18 cellular contexts compared by ENCODE assay signal in the genomic region with DNA sequence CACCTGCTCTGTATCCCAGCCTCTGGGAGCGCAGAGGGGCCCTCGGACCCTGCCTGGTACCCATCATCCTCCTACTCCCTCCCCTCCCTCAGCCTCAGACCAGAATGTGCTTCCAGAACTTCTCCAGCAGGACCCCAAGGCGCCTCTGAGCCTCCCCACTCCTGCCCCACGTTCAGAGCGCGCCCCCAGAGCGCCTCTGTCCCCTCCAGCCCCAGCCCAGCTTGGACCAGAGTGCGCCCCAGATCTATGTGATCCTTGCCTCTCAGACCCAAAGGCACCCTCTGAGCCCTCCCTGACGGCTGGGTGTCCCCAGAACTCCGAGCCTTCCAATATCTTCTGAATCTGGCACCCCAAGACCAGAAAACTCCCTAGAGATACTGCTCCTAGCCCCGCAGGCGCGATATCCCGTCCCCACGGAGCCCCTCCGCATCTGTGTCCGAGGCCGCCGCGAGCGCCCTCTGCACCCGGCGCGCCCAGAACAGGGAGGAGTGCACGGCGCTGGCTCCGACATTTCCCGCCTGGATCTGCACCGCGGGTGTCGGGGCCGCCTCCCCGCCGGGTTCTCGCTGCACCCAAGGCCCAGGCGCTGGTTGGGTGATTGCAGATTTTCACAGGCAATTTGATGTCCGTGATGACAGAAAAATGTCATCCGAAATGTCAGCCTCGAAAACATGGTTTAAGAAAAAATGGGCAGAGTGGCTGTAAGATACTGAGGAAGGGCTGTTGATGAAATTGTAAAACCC. TPM values are rescaled to one million over a fixed set of nuclear protein-coding genes. Genes with fewer than 3 reads are reported as not detected.
DNase-seq lines count a peak whose midpoint lies in the region; ATAC-seq, FAIRE-seq and TF ChIP-seq lines count a peak whose summit lies in the region.
"Had no signal": no experiment of that assay in that cellular context is flagged by ENCODE, and none has a peak within 500 bp of the region (broad histone marks: within the 10 kb centered on the region; RNA-seq: fewer than 3 reads in every experiment).

No MANE protein-coding gene starts in this region.

- H3F3A ChIP-seq in neural progenitor cell (ENCODE audit: low read depth), result no peaks in the 10 kb centered on the region

- CTCF ChIA-PET in A549 (lab: Yijun Ruan, JAX) (no interaction called here), WTC11 (lab: Charles Lee) (interaction anchor here (1.4 to 1.5 kb wide), 2 partner anchors 21 to 87 kb away, joined by 3 to 7 read pairs; no protein-coding TSS in a partner anchor)
- CTCF ChIA-PET in naive thymus-derived CD4-positive, alpha-beta T cell (lab: Charles Lee), result no interaction called here

- TF ChIP-seq RAD21 in A549 (conservative IDR thresholded peaks at IDR 0.05 in 1 of 2, IDR thresholded peaks at IDR 0.05 in 1 of 2), result no peak

- intact Hi-C loops in naive thymus-derived CD4-positive, alpha-beta T cell (cut with micrococcal nuclease), result loop anchor here in 1 of 2 donors (5.0 kb wide), 1 partner anchor 225 kb away; no protein-coding TSS in a partner anchor
- intact Hi-C loops in thyroid gland (cut with DNase I), result no loop called here

- no peaks in the 10 kb centered on the region for H3K9me3 ChIP-seq in A549
- H3K9me3 ChIP-seq in neural progenitor cell (ENCODE audit: low read depth), result no peaks in the 10 kb centered on the region
- H3K9me3 ChIP-seq in naive thymus-derived CD4-positive, alpha-beta T cell (ENCODE audit: control insufficient read depth in 2 of 3, low read length in 3 of 3), result no peaks in the 10 kb centered on the region
- no peaks in the 10 kb centered on the region for H3K9me3 ChIP-seq in thyroid gland
- H3K9me3 ChIP-seq: tibial artery had no signal

- H3K4me1 ChIP-seq in A549 (no peaks in the 10 kb centered on the region), neural progenitor cell (peaks cover 12% of the 10 kb centered on the region), thyroid gland (peaks cover 0 to 3% of the 10 kb centered on the region in 2 donors)
- no peaks in the 10 kb centered on the region for H3K4me1 ChIP-seq in naive thymus-derived CD4-positive, alpha-beta T cell (ENCODE audit: control insufficient read depth in 2 of 2, insufficient read depth in 2 of 2, low read length in 2 of 2)

- H3K36me3 Mint-ChIP-seq in WTC11 (no peaks in the 10 kb centered on the region), neural progenitor cell (no peaks in the 10 kb centered on the region)
- no peaks in the 10 kb centered on the region for H3K36me3 Mint-ChIP-seq in naive thymus-derived CD4-positive, alpha-beta T cell
- H3K36me3 Mint-ChIP-seq: activated naive CD4-positive, alpha-beta T cell treated with anti-CD3 and anti-CD28 coated beads, Interleukin-2, amount 50 U/mL, for 24 hours; natural killer cell treated with Interleukin-12 subunit alpha and Interleukin-12 subunit beta and Interleukin-15 and Interleukin-18, amount 100 ng/mL, for 72 hours had no signal

- no peak for FAIRE-seq in A549 (lab: Jason Lieb, UNC)

- ATAC-seq in A549 (peak; percentile 58 to 76; a peak in 3 of 6 replicates), WTC11 (peak; percentile 72), GM19467 (IDR thresholded peaks at IDR 0.05; ENCODE audit: unreplicated experiment) (no peak)
- no peak for ATAC-seq in naive thymus-derived CD4-positive, alpha-beta T cell

- TF ChIP-seq EP300 in A549 (IDR thresholded peaks at IDR 0.05), result no peak

- H3K36me3 ChIP-seq in neural progenitor cell (no peaks in the 10 kb centered on the region), thyroid gland (no peaks in the 10 kb centered on the region)
- no peaks in the 10 kb centered on the region for H3K36me3 ChIP-seq in naive thymus-derived CD4-positive, alpha-beta T cell (ENCODE audit: control insufficient read depth in 2 of 3, insufficient read depth in 3 of 3, low read length in 3 of 3)
- H3K36me3 ChIP-seq: tibial artery had no signal

- no peaks in the 10 kb centered on the region for H4K20me1 ChIP-seq in neural progenitor cell (ENCODE audit: low read depth)

- no peak overlapping the region for H3K9ac ChIP-seq in neural progenitor cell

- peaks cover 56% of the 10 kb centered on the region for H3K27me3 ChIP-seq in neural progenitor cell
- peaks cover 0 to 6% of the 10 kb centered on the region in 2 donors for H3K27me3 ChIP-seq in naive thymus-derived CD4-positive, alpha-beta T cell (ENCODE audit: control insufficient read depth in 2 of 2, insufficient read depth in 2 of 2, low read length in 2 of 2)
- H3K27me3 ChIP-seq in thyroid gland, result peaks cover 8% of the 10 kb centered on the region

- H3K27ac ChIP-seq in A549 (no peak overlapping the region), neural progenitor cell (no peak overlapping the region), thyroid gland (no peak overlapping the region)
- H3K27ac ChIP-seq in naive thymus-derived CD4-positive, alpha-beta T cell (ENCODE audit: low read depth, low read length), result no peak overlapping the region
- H3K27ac ChIP-seq: HL-60, tibial artery had no signal

- TF ChIP-seq POLR2A in A549 (IDR thresholded peaks at IDR 0.05; ENCODE audit: low read length) (no peak), thyroid gland (IDR thresholded peaks at IDR 0.05) (no peak)

- peaks cover 8% of the 10 kb centered on the region; the same call in 1 of the 2 replicates for H3K4me1 Mint-ChIP-seq in WTC11
- peaks cover 2% of the 10 kb centered on the region for H3K4me1 Mint-ChIP-seq in neural progenitor cell
- peaks cover 0 to 3% (median 0%) of the 10 kb centered on the region in 7 donors for H3K4me1 Mint-ChIP-seq in naive thymus-derived CD4-positive, alpha-beta T cell
- H3K4me1 Mint-ChIP-seq: activated B cell treated with CpG ODN at 0.5 μM for 24 hours; activated naive CD4-positive, alpha-beta T cell treated with anti-CD3 and anti-CD28 coated beads, Interleukin-2, amount 50 U/mL, for 24 hours had no signal

- TF ChIP-seq CTCF in A549 (IDR thresholded peaks at IDR 0.05) (no peak), WTC11 (IDR thresholded peaks at IDR 0.05) (no peak), neural progenitor cell (IDR thresholded peaks at IDR 0.05) (peak; percentile 30), thyroid gland (IDR thresholded peaks at IDR 0.05) (no peak)

- H3K4me2 ChIP-seq in A549, result peak overlapping the region; percentile 58
- H3K4me2 ChIP-seq in neural progenitor cell, result peak overlapping the region; percentile 98

- no peaks in the 10 kb centered on the region for H3K79me2 ChIP-seq in neural progenitor cell (ENCODE audit: low read depth)

- DNase-seq in A549 (ENCODE audit: low read depth in 1 of 2, low spot score in 1 of 2) (no peak), WTC11 (ENCODE audit: low spot score) (peak; percentile 44), neural progenitor cell (ENCODE audit: low spot score) (peak; percentile 52), GOT3 (lab: John Stamatoyannopoulos, UW) (no peak), thyroid gland (no peak)
- no peak for DNase-seq in naive thymus-derived CD4-positive, alpha-beta T cell
- DNase-seq: activated B cell treated with CpG ODN at 0.5 μM for 24 hours; DMS153; NCI-H2081; stimulated activated CD4-positive, alpha-beta T cell treated with anti-CD3 and anti-CD28 coated beads, Interleukin-12 subunit alpha, Interleukin-12 subunit beta, amount 100 ng/mL, for 4 hours; SW 1271; tibial artery had no signal

- H3K4me3 ChIP-seq in A549 (no peak overlapping the region), iPS-11a (ENCODE audit: low read depth, low read length) (peak overlapping the region; percentile 53), neural progenitor cell (peak overlapping the region; percentile 58), thyroid gland (replicated peaks in 1 of 3) (no peak overlapping the region)
- H3K4me3 ChIP-seq in naive thymus-derived CD4-positive, alpha-beta T cell (ENCODE audit: low read length), result no peak overlapping the region
- H3K4me3 ChIP-seq: tibial artery had no signal

- H3K27ac Mint-ChIP-seq in WTC11, result no peak overlapping the region
- H3K27ac Mint-ChIP-seq in neural progenitor cell, result no peak overlapping the region
- H3K27ac Mint-ChIP-seq in naive thymus-derived CD4-positive, alpha-beta T cell, result no peak overlapping the region
- H3K27ac Mint-ChIP-seq: activated B cell treated with CpG ODN at 0.5 μM for 24 hours; activated naive CD4-positive, alpha-beta T cell treated with anti-CD3 and anti-CD28 coated beads, Interleukin-2, amount 50 U/mL, for 24 hours; natural killer cell treated with Interleukin-12 subunit alpha and Interleukin-12 subunit beta and Interleukin-15 and Interleukin-18, amount 100 ng/mL, for 72 hours had no signal

- H3K9me3 Mint-ChIP-seq in WTC11, result no peaks in the 10 kb centered on the region
- H3K9me3 Mint-ChIP-seq in neural progenitor cell, result no peaks in the 10 kb centered on the region
- H3K9me3 Mint-ChIP-seq in naive thymus-derived CD4-positive, alpha-beta T cell, result no peaks in the 10 kb centered on the region
- H3K9me3 Mint-ChIP-seq: activated B cell treated with CpG ODN at 0.5 μM for 24 hours; activated naive CD4-positive, alpha-beta T cell treated with anti-CD3 and anti-CD28 coated beads, Interleukin-2, amount 50 U/mL, for 24 hours; natural killer cell treated with Interleukin-12 subunit alpha and Interleukin-12 subunit beta and Interleukin-15 and Interleukin-18, amount 100 ng/mL, for 72 hours had no signal

- peaks cover 51% of the 10 kb centered on the region for H3K27me3 Mint-ChIP-seq in WTC11 (ENCODE audit: low read depth)
- peaks cover 34% of the 10 kb centered on the region for H3K27me3 Mint-ChIP-seq in neural progenitor cell (ENCODE audit: insufficient read depth, low read depth)
- H3K27me3 Mint-ChIP-seq in naive thymus-derived CD4-positive, alpha-beta T cell, result peaks cover 43 to 76% (median 54%) of the 10 kb centered on the region in 5 donors

- POLR2A ChIA-PET in A549 (lab: Yijun Ruan, JAX), result no interaction called here
- POLR2A ChIA-PET in WTC11 (lab: Charles Lee), result no interaction called here
- POLR2A ChIA-PET in naive thymus-derived CD4-positive, alpha-beta T cell (lab: Charles Lee), result no interaction called here

- H3K4me3 Mint-ChIP-seq in WTC11 (peak overlapping the region; percentile 81), neural progenitor cell (peak overlapping the region; percentile 78)
- H3K4me3 Mint-ChIP-seq in naive thymus-derived CD4-positive, alpha-beta T cell, result no peak overlapping the region
- H3K4me3 Mint-ChIP-seq: activated B cell treated with CpG ODN at 0.5 μM for 24 hours; activated naive CD4-positive, alpha-beta T cell treated with anti-CD3 and anti-CD28 coated beads, Interleukin-2, amount 50 U/mL, for 24 hours; natural killer cell treated with Interleukin-12 subunit alpha and Interleukin-12 subunit beta and Interleukin-15 and Interleukin-18, amount 100 ng/mL, for 72 hours had no signal

- WGBS in A549 (ENCODE audit: missing lambda C conversion rate), result 53% methylated on average over 27 of the region's 39 CpGs
- 10 to 11% methylated on average over 26 to 29 of the region's 39 CpGs for WGBS in thyroid gland, 2 donors

- H2AFZ ChIP-seq in neural progenitor cell (replicated peaks), result peak overlapping the region; percentile 99

RNA-seq across cellular contexts. Expression of gene BHMT, which starts 0.5 kb away (rescaled TPM):
- polyA plus RNA-seq in A549 (2011; rRNA removed), result not detected in 2 replicates
- polyA plus RNA-seq in A549 (2012; cell fraction: cytosol; rRNA removed), result not detected in 2 replicates
- polyA plus RNA-seq in A549 (2012; cell fraction: nucleus; rRNA removed), result not detected in 2 replicates
- polyA plus RNA-seq in A549 (2017; fragmentation: RNase III; extraction: RNeasy Plus Mini Kit Qiagen cat#74134 plus additional on column Dnase treatment), result not detected in 3 replicates
- not detected in 2 replicates for polyA minus RNA-seq in A549 (2011; rRNA and poly(A)+ RNA removed)
- total RNA-seq in WTC11 (2021), result 1.1 to 1.2 TPM (median 1.1 TPM) in 3 replicates
- total RNA-seq in neural progenitor cell (ENCODE audit: low replicate concordance), result 0.45 and 1.1 TPM in 2 replicates
- not detected for total RNA-seq in naive thymus-derived CD4-positive, alpha-beta T cell
- not detected for polyA plus RNA-seq in naive thymus-derived CD4-positive, alpha-beta T cell
- total RNA-seq in thyroid gland, result 1 to 10 TPM in 3 of 4 donors, not detected in 1; 1.2 to 2.0 (median 1.2) TPM
- total RNA-seq: activated B cell treated with CpG ODN at 0.5 μM for 24 hours; natural killer cell treated with Interleukin-12 subunit alpha and Interleukin-12 subunit beta and Interleukin-15 and Interleukin-18, amount 100 ng/mL, for 72 hours had no signal
- polyA plus RNA-seq: AG04450 had no signal

RNA-seq across cellular contexts. Expression of gene BHMT2, which starts 42.6 kb away (rescaled TPM):
- polyA plus RNA-seq in A549 (2011; rRNA removed) (not detected in 2 replicates), A549 (2017; fragmentation: RNase III; extraction: RNeasy Plus Mini Kit Qiagen cat#74134 plus additional on column Dnase treatment) (not detected in 3 replicates)
- not detected in 2 replicates for polyA plus RNA-seq in A549 (2012; cell fraction: cytosol; rRNA removed)
- not detected in 2 replicates for polyA plus RNA-seq in A549 (2012; cell fraction: nucleus; rRNA removed)
- not detected in 2 replicates for polyA minus RNA-seq in A549 (2011; rRNA and poly(A)+ RNA removed)
- total RNA-seq in WTC11 (2021) (0.11 to 0.27 TPM in 2 of 3 replicates, not detected in the other), neural progenitor cell (ENCODE audit: low replicate concordance) (not detected in 2 replicates), thyroid gland (100 to 1,000 TPM in 1 of 4 donors, 10 to 100 TPM in 3; 46.1 to 126 (median 65.4) TPM)
- total RNA-seq in naive thymus-derived CD4-positive, alpha-beta T cell, result not detected
- not detected for polyA plus RNA-seq in naive thymus-derived CD4-positive, alpha-beta T cell
- total RNA-seq: activated B cell treated with CpG ODN at 0.5 μM for 24 hours; natural killer cell treated with Interleukin-12 subunit alpha and Interleukin-12 subunit beta and Interleukin-15 and Interleukin-18, amount 100 ng/mL, for 72 hours had no signal

RNA-seq across cellular contexts. Expression of gene DMGDH, which starts 42.7 kb away (rescaled TPM):
- polyA plus RNA-seq in A549 (2011; rRNA removed) (1.5 and 2.2 TPM in 2 replicates), A549 (2017; fragmentation: RNase III; extraction: RNeasy Plus Mini Kit Qiagen cat#74134 plus additional on column Dnase treatment) (not detected in 3 replicates)
- polyA plus RNA-seq in A549 (2012; cell fraction: cytosol; rRNA removed), result not detected in 2 replicates
- polyA plus RNA-seq in A549 (2012; cell fraction: nucleus; rRNA removed), result not detected in 2 replicates
- polyA minus RNA-seq in A549 (2011; rRNA and poly(A)+ RNA removed), result 1.9 and 4.8 TPM in 2 replicates
- total RNA-seq in WTC11 (2021) (0.21 to 0.37 TPM (median 0.35 TPM) in 3 replicates), neural progenitor cell (ENCODE audit: low replicate concordance) (0.32 and 1.4 TPM in 2 replicates), thyroid gland (10 to 100 TPM in 2 of 4 donors, 1 to 10 TPM in 2; 7.0 to 15.9 (median 10.4) TPM)
- total RNA-seq in naive thymus-derived CD4-positive, alpha-beta T cell, result 1 to 10 TPM in 1 of 5 experiments, under 1 TPM in 3, not detected in 1; 0.58 to 2.1 (median 0.73) TPM
- under 1 TPM in 1 of 2 donors, not detected in 1; 0.35 TPM for polyA plus RNA-seq in naive thymus-derived CD4-positive, alpha-beta T cell
- total RNA-seq: activated B cell treated with CpG ODN at 0.5 μM for 24 hours had no signal

Comparison
In these comparisons a context has a peak if more than half of its experiments do, and no peak if none do; other contexts are left out.
1. ATAC-seq: peak in A549 (2 of 2) and WTC11 (single experiment); none in GM19467 (single experiment) and naive thymus-derived CD4-positive, alpha-beta T cell (single experiment).
2. DNase-seq: peak in WTC11 (single experiment) and neural progenitor cell (single experiment); none in A549 (0 of 2), GOT3 (single experiment), naive thymus-derived CD4-positive, alpha-beta T cell (0 of 9) and thyroid gland (0 of 2).
3. H3K4me3 ChIP-seq: peak in iPS-11a (single experiment) and neural progenitor cell (single experiment); none in A549 (single experiment), naive thymus-derived CD4-positive, alpha-beta T cell (single experiment) and thyroid gland (0 of 3).
4. H3K4me3 Mint-ChIP-seq: peak in WTC11 (single experiment) and neural progenitor cell (single experiment); none in naive thymus-derived CD4-positive, alpha-beta T cell (0 of 10).
5. RNA of gene BHMT2, which starts 42.6 kb away (total RNA-seq): 46.1 to 126 TPM in thyroid gland; 0.11 to 0.27 TPM in WTC11, not detected in neural progenitor cell and not detected in naive thymus-derived CD4-positive, alpha-beta T cell; every median in the first group is over 10 times any median in the second.